Comparison of ENCODE assay signal across 8 cellular contexts in genomic region chr18:26383454-26384270, GRCh38.
A peak's percentile ranks its signal among the peaks of the same experiment; 100 is the strongest.
DNase-seq lines count a peak whose midpoint lies in the region; ATAC-seq and TF ChIP-seq lines count a peak whose summit lies in the region.

No MANE protein-coding gene starts in this region.

- H3K4me1 ChIP-seq in lung (ENCODE audit: control insufficient read depth in 2 of 2, insufficient read depth in 2 of 2, low read length in 2 of 2): no peaks in the 10 kb centered on the region

- no peaks in the 10 kb centered on the region for H3K9me3 ChIP-seq in lung (ENCODE audit: control insufficient read depth in 2 of 2, insufficient read depth in 1 of 2, low read length in 1 of 2)

- TF ChIP-seq CTCF in lung (IDR thresholded peaks at IDR 0.05; ENCODE audit: control extremely low read depth, extremely low read depth): peak; percentile 23

- H3K27ac ChIP-seq in lung (ENCODE audit: low read depth in 1 of 2, low read length in 1 of 2): no peak overlapping the region

- ATAC-seq in GM19023 (IDR thresholded peaks at IDR 0.05; ENCODE audit: unreplicated experiment) (peak; percentile 80), HG03432 (IDR thresholded peaks at IDR 0.05; ENCODE audit: unreplicated experiment) (peak; percentile 92), lung (ENCODE audit: insufficient read depth, low FRiP score) (no peak), HG03457 (IDR thresholded peaks at IDR 0.05; ENCODE audit: unreplicated experiment) (no peak)

- no peak overlapping the region for H3K4me3 ChIP-seq in lung

- WGBS in lung, 2 donors: 35 to 50% methylated on average over 2 of the region's 2 CpGs

- no peaks in the 10 kb centered on the region for H3K27me3 ChIP-seq in lung (ENCODE audit: control insufficient read depth, insufficient read depth)

- DNase-seq in CMK (ENCODE audit: low read depth) (peak; percentile 8), NOMO-1 treated with DMSO at 0.1 percent for 48 hours (lab: John Stamatoyannopoulos, UW; ENCODE audit: unreplicated experiment) (peak; percentile 32), dedifferentiated amniotic fluid mesenchymal stem cell (ENCODE audit: extremely low spot score) (peak; percentile 67), lung (ENCODE audit: low spot score) (no peak)
- DNase-seq in stimulated activated naive CD4-positive, alpha-beta T cell treated with Interleukin-2 at 50 U/mL for 16 hours (lab: John Stamatoyannopoulos, UW): no peak

- no peaks in the 10 kb centered on the region for H3K36me3 ChIP-seq in lung (ENCODE audit: control insufficient read depth in 2 of 2, insufficient read depth in 2 of 2, low read length in 2 of 2)

Comparison
In these comparisons a context has a peak if more than half of its experiments do, and no peak if none do; other contexts are left out.
1. DNase-seq: peak in CMK (single experiment), NOMO-1 treated with DMSO at 0.1 percent for 48 hours (single experiment) and dedifferentiated amniotic fluid mesenchymal stem cell (single experiment); none in lung (single experiment) and stimulated activated naive CD4-positive, alpha-beta T cell treated with Interleukin-2 at 50 U/mL for 16 hours (single experiment).
2. ATAC-seq: peak in GM19023 (single experiment) and HG03432 (single experiment); none in lung (single experiment) and HG03457 (single experiment).